Comparison of ENCODE assay signal across 1 cellular context in the genomic region with DNA sequence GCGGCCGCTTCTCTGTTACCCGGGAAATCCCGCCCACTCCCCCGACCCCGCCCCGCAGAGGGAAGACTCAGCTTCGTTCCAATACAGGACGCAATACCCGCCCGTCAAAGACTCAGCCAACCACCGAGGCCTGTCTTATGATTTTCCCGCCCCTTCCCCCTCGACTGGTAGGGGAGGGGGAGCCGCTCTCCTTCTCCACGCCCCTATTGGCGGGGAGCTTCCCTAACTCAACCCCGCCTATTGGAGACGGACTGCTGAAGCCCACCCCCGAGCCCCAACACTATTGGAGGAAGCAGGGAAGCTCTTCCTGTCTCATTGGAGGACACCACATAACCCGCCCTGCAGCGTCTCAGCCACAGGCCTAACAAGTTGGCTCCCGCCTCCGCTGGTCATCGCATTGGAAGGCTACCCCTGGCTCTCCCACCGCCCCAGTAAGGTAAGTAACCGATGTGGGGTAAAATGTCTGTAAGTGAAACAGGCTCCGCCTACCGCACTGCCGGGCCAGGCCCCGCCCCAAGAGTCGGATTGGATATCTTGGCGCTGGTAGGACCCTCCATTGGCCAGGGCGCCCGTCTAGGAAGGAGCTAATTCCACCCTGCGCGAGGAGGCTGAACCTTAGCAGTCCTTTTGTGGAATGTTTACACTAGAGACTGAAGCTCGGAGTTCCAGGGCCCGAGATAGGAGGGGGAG.
TF ChIP-seq lines count a peak whose summit lies in the region.

A gene (minus strand): TSS at position 17 of the 690 bp plus-strand sequence. CDS start 21,315 bp downstream, outside the sequence.

TF ChIP-seq in HepG2, 621 proteins besides CTCF, POLR2A, EP300 and RAD21 (continued from another document and continues in another):
- TF ChIP-seq, protein P1, sequence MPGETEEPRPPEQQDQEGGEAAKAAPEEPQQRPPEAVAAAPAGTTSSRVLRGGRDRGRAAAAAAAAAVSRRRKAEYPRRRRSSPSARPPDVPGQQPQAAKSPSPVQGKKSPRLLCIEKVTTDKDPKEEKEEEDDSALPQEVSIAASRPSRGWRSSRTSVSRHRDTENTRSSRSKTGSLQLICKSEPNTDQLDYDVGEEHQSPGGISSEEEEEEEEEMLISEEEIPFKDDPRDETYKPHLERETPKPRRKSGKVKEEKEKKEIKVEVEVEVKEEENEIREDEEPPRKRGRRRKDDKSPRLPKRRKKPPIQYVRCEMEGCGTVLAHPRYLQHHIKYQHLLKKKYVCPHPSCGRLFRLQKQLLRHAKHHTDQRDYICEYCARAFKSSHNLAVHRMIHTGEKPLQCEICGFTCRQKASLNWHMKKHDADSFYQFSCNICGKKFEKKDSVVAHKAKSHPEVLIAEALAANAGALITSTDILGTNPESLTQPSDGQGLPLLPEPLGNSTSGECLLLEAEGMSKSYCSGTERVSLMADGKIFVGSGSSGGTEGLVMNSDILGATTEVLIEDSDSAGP (CRISPR knock-in tag; IDR thresholded peaks at IDR 0.05; ENCODE audit: borderline replicate concordance): peak; percentile 55; the same call in 1 of the 2 replicates
- TF ChIP-seq ZNF792 (CRISPR knock-in tag; IDR thresholded peaks at IDR 0.05) (peak; percentile 20; the same call in 1 of the 2 replicates), CREB1 (IDR thresholded peaks at IDR 0.05) (peak; percentile 74), CREB1 (CRISPR knock-in tag; IDR thresholded peaks at IDR 0.05) (peak; percentile 88), MIXL1 (CRISPR knock-in tag; IDR thresholded peaks at IDR 0.05) (0 out of 2 replicates have a peak, but pooled peaks have one; percentile 1), MBD4 (IDR thresholded peaks at IDR 0.05; ENCODE audit: borderline replicate concordance, low read length) (no peak), CBX1 (IDR thresholded peaks at IDR 0.05; ENCODE audit: low read depth) (no peak), SMYD3 (CRISPR knock-in tag; IDR thresholded peaks at IDR 0.05) (0 out of 2 replicates have a peak, but pooled peaks have one; percentile 35), FOXP1 (IDR thresholded peaks at IDR 0.05) (no peak), FOXP1 (CRISPR knock-in tag; IDR thresholded peaks at IDR 0.05) (peak; percentile 19; the same call in 1 of the 2 replicates), ERF (CRISPR knock-in tag; IDR thresholded peaks at IDR 0.05) (peak; percentile 46), AKAP8 (CRISPR knock-in tag; IDR thresholded peaks at IDR 0.05) (peak; percentile 98), PITX1 (CRISPR knock-in tag; IDR thresholded peaks at IDR 0.05) (no peak), NFYB (CRISPR knock-in tag; IDR thresholded peaks at IDR 0.05) (peak; percentile 86), POGZ (CRISPR knock-in tag; IDR thresholded peaks at IDR 0.05) (peak; percentile 65), TRIM24 (CRISPR knock-in tag; IDR thresholded peaks at IDR 0.05) (no peak), NR1H2 (CRISPR knock-in tag; IDR thresholded peaks at IDR 0.05; ENCODE audit: borderline replicate concordance, low read depth) (no peak), ZNF329 (CRISPR knock-in tag; IDR thresholded peaks at IDR 0.05; ENCODE audit: low read depth) (no peak), CREM (IDR thresholded peaks at IDR 0.05) (peak; percentile 48), CREM (CRISPR knock-in tag; IDR thresholded peaks at IDR 0.05) (no peak), GATAD1 (CRISPR knock-in tag; IDR thresholded peaks at IDR 0.05) (peak; percentile 42; the same call in 1 of the 2 replicates), ARNT2 (CRISPR knock-in tag; IDR thresholded peaks at IDR 0.05; ENCODE audit: low read depth) (no peak), GTF2F1 (IDR thresholded peaks at IDR 0.05; ENCODE audit: low read length) (no peak), DR1 (CRISPR knock-in tag; IDR thresholded peaks at IDR 0.05) (peak; percentile 66; the same call in 1 of the 2 replicates), ZNF292 (CRISPR knock-in tag; IDR thresholded peaks at IDR 0.05; ENCODE audit: borderline replicate concordance, low read depth) (no peak), ZNF709 (CRISPR knock-in tag; IDR thresholded peaks at IDR 0.05) (no peak), NONO (IDR thresholded peaks at IDR 0.05) (no peak), NONO (CRISPR knock-in tag; conservative IDR thresholded peaks at IDR 0.05) (0 out of 2 replicates have a peak, but pooled peaks have one; percentile 17), HMG20B (CRISPR knock-in tag; conservative IDR thresholded peaks at IDR 0.05) (0 out of 2 replicates have a peak, but pooled peaks have one; percentile 23), RELA (CRISPR knock-in tag; IDR thresholded peaks at IDR 0.05) (no peak), KDM3A (CRISPR knock-in tag; IDR thresholded peaks at IDR 0.05; ENCODE audit: low read depth) (no peak), SPEN (CRISPR knock-in tag; IDR thresholded peaks at IDR 0.05; ENCODE audit: low read depth) (peak; percentile 67; the same call in 1 of the 2 replicates)
- TF ChIP-seq, protein P2, sequence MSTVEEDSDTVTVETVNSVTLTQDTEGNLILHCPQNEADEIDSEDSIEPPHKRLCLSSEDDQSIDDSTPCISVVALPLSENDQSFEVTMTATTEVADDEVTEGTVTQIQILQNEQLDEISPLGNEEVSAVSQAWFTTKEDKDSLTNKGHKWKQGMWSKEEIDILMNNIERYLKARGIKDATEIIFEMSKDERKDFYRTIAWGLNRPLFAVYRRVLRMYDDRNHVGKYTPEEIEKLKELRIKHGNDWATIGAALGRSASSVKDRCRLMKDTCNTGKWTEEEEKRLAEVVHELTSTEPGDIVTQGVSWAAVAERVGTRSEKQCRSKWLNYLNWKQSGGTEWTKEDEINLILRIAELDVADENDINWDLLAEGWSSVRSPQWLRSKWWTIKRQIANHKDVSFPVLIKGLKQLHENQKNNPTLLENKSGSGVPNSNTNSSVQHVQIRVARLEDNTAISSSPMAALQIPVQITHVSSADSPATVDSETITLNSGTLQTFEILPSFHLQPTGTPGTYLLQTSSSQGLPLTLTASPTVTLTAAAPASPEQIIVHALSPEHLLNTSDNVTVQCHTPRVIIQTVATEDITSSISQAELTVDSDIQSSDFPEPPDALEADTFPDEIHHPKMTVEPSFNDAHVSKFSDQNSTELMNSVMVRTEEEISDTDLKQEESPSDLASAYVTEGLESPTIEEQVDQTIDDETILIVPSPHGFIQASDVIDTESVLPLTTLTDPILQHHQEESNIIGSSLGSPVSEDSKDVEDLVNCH (CRISPR knock-in tag; IDR thresholded peaks at IDR 0.05): no peak
- TF ChIP-seq, protein P3, sequence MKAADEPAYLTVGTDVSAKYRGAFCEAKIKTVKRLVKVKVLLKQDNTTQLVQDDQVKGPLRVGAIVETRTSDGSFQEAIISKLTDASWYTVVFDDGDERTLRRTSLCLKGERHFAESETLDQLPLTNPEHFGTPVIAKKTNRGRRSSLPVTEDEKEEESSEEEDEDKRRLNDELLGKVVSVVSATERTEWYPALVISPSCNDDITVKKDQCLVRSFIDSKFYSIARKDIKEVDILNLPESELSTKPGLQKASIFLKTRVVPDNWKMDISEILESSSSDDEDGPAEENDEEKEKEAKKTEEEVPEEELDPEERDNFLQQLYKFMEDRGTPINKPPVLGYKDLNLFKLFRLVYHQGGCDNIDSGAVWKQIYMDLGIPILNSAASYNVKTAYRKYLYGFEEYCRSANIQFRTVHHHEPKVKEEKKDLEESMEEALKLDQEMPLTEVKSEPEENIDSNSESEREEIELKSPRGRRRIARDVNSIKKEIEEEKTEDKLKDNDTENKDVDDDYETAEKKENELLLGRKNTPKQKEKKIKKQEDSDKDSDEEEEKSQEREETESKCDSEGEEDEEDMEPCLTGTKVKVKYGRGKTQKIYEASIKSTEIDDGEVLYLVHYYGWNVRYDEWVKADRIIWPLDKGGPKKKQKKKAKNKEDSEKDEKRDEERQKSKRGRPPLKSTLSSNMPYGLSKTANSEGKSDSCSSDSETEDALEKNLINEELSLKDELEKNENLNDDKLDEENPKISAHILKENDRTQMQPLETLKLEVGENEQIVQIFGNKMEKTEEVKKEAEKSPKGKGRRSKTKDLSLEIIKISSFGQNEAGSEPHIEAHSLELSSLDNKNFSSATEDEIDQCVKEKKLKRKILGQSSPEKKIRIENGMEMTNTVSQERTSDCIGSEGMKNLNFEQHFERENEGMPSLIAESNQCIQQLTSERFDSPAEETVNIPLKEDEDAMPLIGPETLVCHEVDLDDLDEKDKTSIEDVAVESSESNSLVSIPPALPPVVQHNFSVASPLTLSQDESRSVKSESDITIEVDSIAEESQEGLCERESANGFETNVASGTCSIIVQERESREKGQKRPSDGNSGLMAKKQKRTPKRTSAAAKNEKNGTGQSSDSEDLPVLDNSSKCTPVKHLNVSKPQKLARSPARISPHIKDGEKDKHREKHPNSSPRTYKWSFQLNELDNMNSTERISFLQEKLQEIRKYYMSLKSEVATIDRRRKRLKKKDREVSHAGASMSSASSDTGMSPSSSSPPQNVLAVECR (CRISPR knock-in tag; IDR thresholded peaks at IDR 0.05; ENCODE audit: borderline replicate concordance): peak; percentile 53; the same call in 1 of the 2 replicates
- TF ChIP-seq, protein P4, sequence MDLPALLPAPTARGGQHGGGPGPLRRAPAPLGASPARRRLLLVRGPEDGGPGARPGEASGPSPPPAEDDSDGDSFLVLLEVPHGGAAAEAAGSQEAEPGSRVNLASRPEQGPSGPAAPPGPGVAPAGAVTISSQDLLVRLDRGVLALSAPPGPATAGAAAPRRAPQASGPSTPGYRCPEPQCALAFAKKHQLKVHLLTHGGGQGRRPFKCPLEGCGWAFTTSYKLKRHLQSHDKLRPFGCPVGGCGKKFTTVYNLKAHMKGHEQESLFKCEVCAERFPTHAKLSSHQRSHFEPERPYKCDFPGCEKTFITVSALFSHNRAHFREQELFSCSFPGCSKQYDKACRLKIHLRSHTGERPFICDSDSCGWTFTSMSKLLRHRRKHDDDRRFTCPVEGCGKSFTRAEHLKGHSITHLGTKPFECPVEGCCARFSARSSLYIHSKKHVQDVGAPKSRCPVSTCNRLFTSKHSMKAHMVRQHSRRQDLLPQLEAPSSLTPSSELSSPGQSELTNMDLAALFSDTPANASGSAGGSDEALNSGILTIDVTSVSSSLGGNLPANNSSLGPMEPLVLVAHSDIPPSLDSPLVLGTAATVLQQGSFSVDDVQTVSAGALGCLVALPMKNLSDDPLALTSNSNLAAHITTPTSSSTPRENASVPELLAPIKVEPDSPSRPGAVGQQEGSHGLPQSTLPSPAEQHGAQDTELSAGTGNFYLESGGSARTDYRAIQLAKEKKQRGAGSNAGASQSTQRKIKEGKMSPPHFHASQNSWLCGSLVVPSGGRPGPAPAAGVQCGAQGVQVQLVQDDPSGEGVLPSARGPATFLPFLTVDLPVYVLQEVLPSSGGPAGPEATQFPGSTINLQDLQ (CRISPR knock-in tag; IDR thresholded peaks at IDR 0.05): no peak
- TF ChIP-seq, protein P5, sequence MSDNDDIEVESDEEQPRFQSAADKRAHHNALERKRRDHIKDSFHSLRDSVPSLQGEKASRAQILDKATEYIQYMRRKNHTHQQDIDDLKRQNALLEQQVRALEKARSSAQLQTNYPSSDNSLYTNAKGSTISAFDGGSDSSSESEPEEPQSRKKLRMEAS (IDR thresholded peaks at IDR 0.05): no peak
- TF ChIP-seq, protein P6, sequence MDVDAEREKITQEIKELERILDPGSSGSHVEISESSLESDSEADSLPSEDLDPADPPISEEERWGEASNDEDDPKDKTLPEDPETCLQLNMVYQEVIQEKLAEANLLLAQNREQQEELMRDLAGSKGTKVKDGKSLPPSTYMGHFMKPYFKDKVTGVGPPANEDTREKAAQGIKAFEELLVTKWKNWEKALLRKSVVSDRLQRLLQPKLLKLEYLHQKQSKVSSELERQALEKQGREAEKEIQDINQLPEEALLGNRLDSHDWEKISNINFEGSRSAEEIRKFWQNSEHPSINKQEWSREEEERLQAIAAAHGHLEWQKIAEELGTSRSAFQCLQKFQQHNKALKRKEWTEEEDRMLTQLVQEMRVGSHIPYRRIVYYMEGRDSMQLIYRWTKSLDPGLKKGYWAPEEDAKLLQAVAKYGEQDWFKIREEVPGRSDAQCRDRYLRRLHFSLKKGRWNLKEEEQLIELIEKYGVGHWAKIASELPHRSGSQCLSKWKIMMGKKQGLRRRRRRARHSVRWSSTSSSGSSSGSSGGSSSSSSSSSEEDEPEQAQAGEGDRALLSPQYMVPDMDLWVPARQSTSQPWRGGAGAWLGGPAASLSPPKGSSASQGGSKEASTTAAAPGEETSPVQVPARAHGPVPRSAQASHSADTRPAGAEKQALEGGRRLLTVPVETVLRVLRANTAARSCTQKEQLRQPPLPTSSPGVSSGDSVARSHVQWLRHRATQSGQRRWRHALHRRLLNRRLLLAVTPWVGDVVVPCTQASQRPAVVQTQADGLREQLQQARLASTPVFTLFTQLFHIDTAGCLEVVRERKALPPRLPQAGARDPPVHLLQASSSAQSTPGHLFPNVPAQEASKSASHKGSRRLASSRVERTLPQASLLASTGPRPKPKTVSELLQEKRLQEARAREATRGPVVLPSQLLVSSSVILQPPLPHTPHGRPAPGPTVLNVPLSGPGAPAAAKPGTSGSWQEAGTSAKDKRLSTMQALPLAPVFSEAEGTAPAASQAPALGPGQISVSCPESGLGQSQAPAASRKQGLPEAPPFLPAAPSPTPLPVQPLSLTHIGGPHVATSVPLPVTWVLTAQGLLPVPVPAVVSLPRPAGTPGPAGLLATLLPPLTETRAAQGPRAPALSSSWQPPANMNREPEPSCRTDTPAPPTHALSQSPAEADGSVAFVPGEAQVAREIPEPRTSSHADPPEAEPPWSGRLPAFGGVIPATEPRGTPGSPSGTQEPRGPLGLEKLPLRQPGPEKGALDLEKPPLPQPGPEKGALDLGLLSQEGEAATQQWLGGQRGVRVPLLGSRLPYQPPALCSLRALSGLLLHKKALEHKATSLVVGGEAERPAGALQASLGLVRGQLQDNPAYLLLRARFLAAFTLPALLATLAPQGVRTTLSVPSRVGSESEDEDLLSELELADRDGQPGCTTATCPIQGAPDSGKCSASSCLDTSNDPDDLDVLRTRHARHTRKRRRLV (CRISPR knock-in tag; IDR thresholded peaks at IDR 0.05): no peak
- TF ChIP-seq, protein P7, sequence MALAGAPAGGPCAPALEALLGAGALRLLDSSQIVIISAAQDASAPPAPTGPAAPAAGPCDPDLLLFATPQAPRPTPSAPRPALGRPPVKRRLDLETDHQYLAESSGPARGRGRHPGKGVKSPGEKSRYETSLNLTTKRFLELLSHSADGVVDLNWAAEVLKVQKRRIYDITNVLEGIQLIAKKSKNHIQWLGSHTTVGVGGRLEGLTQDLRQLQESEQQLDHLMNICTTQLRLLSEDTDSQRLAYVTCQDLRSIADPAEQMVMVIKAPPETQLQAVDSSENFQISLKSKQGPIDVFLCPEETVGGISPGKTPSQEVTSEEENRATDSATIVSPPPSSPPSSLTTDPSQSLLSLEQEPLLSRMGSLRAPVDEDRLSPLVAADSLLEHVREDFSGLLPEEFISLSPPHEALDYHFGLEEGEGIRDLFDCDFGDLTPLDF (CRISPR knock-in tag; IDR thresholded peaks at IDR 0.05): peak; percentile 54
- TF ChIP-seq, protein P8, sequence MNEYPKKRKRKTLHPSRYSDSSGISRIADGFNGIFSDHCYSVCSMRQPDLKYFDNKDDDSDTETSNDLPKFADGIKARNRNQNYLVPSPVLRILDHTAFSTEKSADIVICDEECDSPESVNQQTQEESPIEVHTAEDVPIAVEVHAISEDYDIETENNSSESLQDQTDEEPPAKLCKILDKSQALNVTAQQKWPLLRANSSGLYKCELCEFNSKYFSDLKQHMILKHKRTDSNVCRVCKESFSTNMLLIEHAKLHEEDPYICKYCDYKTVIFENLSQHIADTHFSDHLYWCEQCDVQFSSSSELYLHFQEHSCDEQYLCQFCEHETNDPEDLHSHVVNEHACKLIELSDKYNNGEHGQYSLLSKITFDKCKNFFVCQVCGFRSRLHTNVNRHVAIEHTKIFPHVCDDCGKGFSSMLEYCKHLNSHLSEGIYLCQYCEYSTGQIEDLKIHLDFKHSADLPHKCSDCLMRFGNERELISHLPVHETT (CRISPR knock-in tag; conservative IDR thresholded peaks at IDR 0.05): no peak; the same call in 1 of the 2 replicates
- TF ChIP-seq, protein P9, sequence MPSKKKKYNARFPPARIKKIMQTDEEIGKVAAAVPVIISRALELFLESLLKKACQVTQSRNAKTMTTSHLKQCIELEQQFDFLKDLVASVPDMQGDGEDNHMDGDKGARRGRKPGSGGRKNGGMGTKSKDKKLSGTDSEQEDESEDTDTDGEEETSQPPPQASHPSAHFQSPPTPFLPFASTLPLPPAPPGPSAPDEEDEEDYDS (CRISPR knock-in tag; IDR thresholded peaks at IDR 0.05): peak; percentile 82
